12 cellular contexts compared by ENCODE assay signal in the genomic region with DNA sequence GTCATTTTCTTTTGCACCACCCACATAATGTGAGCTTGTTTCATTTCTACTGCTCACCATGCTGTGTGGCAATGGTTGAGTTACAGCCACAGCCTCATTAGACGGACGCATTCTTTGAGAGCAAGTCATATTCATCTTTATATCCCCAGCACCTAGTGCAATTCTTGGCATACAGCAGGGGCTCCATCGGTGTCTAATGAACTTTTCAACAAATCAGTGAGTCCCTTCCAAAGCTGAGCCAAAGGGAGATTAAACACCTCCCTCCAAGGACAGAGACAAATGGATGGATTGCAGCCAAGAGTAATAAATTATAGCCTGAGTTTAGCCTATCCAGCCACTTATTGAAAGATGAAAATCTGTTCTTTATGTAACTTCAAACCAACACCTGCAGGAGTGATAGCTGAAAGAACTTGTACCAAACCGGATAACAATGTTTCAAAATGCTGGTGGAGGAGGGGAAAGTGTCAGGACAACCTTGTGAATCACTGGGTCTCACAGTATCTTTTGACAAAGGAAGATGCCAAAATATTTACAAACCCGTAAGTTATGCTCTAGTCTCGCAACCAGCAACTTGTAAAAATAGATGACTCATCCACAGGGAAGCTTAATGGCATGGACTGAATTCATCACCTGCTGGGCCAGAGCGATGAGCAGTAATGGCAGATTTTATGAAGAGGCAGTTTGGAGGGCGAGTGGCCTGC.
A peak's percentile ranks its signal among the peaks of the same experiment; 100 is the strongest.
DNase-seq lines count a peak whose midpoint lies in the region; ATAC-seq and TF ChIP-seq lines count a peak whose summit lies in the region.
"Had no signal": no experiment of that assay in that cellular context is flagged by ENCODE, and none has a peak within 500 bp of the region (broad histone marks: within the 10 kb centered on the region; RNA-seq: fewer than 3 reads in every experiment).

No MANE protein-coding gene starts in this region.

- no peak for TF ChIP-seq CTCF in PC-9 (conservative IDR thresholded peaks at IDR 0.05)

- H3K4me3 ChIP-seq in PC-9 (no peak overlapping the region), thymus (ENCODE audit: low read length) (no peak overlapping the region)
- H3K4me3 ChIP-seq: dorsolateral prefrontal cortex, skin epidermis had no signal

- H3K27ac ChIP-seq in PC-9 (peak overlapping the region; percentile 78), thymus (ENCODE audit: low read depth) (peak overlapping the region; percentile 25)

- no peaks in the 10 kb centered on the region for H3K9me3 ChIP-seq in PC-9 (ENCODE audit: insufficient read depth, low read depth)
- H3K9me3 ChIP-seq in thymus (ENCODE audit: control insufficient read depth) = no peaks in the 10 kb centered on the region

- 0 out of 2 replicates have a peak overlapping the region, but pooled peaks have one; percentile 26 for H2AFZ ChIP-seq in PC-9

- H3K4me1 ChIP-seq in PC-9 (replicated peaks; ENCODE audit: insufficient read depth) = peaks cover 44% of the 10 kb centered on the region
- H3K4me1 ChIP-seq in thymus (ENCODE audit: control insufficient read depth, insufficient read depth, low read length) = no peaks in the 10 kb centered on the region

- intact Hi-C loops in PC-9 (cut with micrococcal nuclease; ENCODE audit: unreplicated experiment) = loop anchor here (1.0 to 5.0 kb wide), 3 partner anchors 20 to 155 kb away; partner anchors contain the start of gene SLC22A23

- H3K9me2 ChIP-seq in PC-9 (ENCODE audit: insufficient read depth) = no peaks in the 10 kb centered on the region

- H3K27me3 ChIP-seq in PC-9 (ENCODE audit: insufficient read depth, low read depth) (no peaks in the 10 kb centered on the region), thymus (ENCODE audit: control insufficient read depth, insufficient read depth) (no peaks in the 10 kb centered on the region)
- H3K27me3 ChIP-seq: dorsolateral prefrontal cortex had no signal

- no peaks in the 10 kb centered on the region for H4K20me1 ChIP-seq in PC-9 (ENCODE audit: insufficient read depth)

- H3K36me3 ChIP-seq in PC-9 (ENCODE audit: low read depth) = no peaks in the 10 kb centered on the region
- H3K36me3 ChIP-seq in thymus (ENCODE audit: control insufficient read depth, insufficient read depth) = no peaks in the 10 kb centered on the region

- CTCF ChIA-PET in PC-9 (lab: Charles Lee) = no interaction called here

- peaks cover 26% of the 10 kb centered on the region for H3F3A ChIP-seq in PC-9 (ENCODE audit: insufficient read depth, low read depth)

- no peak for ATAC-seq in GM21737 (IDR thresholded peaks at IDR 0.05; ENCODE audit: unreplicated experiment)
- no peak for ATAC-seq in HG03039 (IDR thresholded peaks at IDR 0.05; ENCODE audit: unreplicated experiment)

- H3K79me2 ChIP-seq in PC-9 (ENCODE audit: low read depth) = no peaks in the 10 kb centered on the region

- no TSS peak for BruUV-seq in PC-9 (replicated peaks; lab: Mats Ljungman, UMichigan)

- DNase-seq in activated CD8-positive, alpha-beta memory T cell treated with anti-CD3 and anti-CD28 coated beads for 24 hours = peak; percentile 9
- no peak for DNase-seq in activated CD8-positive, alpha-beta memory T cell treated with anti-CD3 and anti-CD28 coated beads, Interleukin-2, amount 50 U/mL, for 4 hours
- DNase-seq in PC-9 (peak; percentile 48 to 94), fibroblast of gingiva (ENCODE audit: low read depth) (peak; percentile 84), OCI-M2 (lab: John Stamatoyannopoulos, UW; ENCODE audit: unreplicated experiment) (no peak)
- DNase-seq: AML-193, H7 had no signal

- WGBS in thymus = 93% methylated on average over 8 of the region's 8 CpGs

- POLR2A ChIA-PET in PC-9 (lab: Charles Lee; ENCODE audit: unreplicated experiment) = no interaction called here

- peak overlapping the region; percentile 66 for H3K4me2 ChIP-seq in PC-9

Comparison
In these comparisons a context has a peak if more than half of its experiments do, and no peak if none do; other contexts are left out.
1. DNase-seq: peak in activated CD8-positive, alpha-beta memory T cell treated with anti-CD3 and anti-CD28 coated beads for 24 hours (single experiment), PC-9 (2 of 2) and fibroblast of gingiva (single experiment); none in activated CD8-positive, alpha-beta memory T cell treated with anti-CD3 and anti-CD28 coated beads, Interleukin-2, amount 50 U/mL, for 4 hours (single experiment) and OCI-M2 (single experiment).